Comparison of ENCODE assay signal across 8 cellular contexts in the genomic region with DNA sequence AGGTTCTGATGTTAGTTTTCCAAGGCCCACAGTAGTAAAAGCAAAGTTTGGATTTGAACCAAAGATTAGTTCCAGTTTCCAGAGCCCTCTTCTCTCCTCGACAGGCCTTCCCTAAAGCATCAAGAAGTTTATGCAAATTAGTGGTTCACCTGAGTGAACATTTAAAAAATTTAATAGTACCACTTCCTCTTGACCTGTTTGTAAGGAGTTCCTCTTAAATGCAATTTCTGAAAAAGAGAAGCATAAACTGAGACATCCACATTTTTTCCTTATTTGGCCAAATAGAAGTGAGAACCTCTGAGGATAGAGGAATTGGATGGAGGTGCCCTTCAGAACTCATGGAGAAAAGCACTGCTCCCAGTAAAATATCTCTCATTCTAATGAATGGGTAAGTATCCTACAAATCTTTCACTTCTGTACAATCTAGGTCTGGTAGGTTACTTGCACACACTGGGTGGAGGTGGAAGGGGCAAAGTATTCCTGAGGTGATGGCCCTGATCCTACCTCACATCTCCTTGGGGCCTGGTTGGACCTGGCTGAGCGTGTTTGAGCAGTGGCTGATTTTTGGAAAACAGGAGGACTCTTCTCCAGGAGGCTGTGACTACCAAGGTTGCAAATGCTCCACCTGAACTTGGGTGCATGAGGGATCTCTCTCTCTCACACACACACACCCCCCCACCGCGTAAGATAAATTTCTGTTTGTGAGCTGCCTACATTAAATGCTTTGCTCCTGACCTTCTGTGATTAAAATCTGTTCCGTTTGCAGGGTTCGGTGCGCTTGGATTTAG. TPM values are rescaled to one million over a fixed set of nuclear protein-coding genes. Genes with fewer than 3 reads are reported as not detected.
DNase-seq lines count a peak whose midpoint lies in the region; ATAC-seq, FAIRE-seq and TF ChIP-seq lines count a peak whose summit lies in the region.

No MANE protein-coding gene starts in this region.

- TF ChIP-seq CTCF in left ventricle myocardium inferior (IDR thresholded peaks at IDR 0.05; ENCODE audit: borderline replicate concordance): no peak
- TF ChIP-seq CTCF in kidney (IDR thresholded peaks at IDR 0.05; ENCODE audit: borderline replicate concordance, extremely low read depth, insufficient read depth): no peak
- no peak for TF ChIP-seq CTCF in upper lobe of right lung (IDR thresholded peaks at IDR 0.05)

- H3K9me3 Mint-ChIP-seq in activated T-helper 1 cell treated with anti-CD3 and anti-CD28 coated beads, Interleukin-12 subunit alpha, Interleukin-12 subunit beta, Interleukin-2, Interleukin-4 antibody, amounts not matched to agents 30 ng/mL and 10 ng/mL and 1 ng/mL, durations not matched to agents 14 hours and 24 hours and 36 hours: no peaks in the 10 kb centered on the region

- no peak for FAIRE-seq in kidney (lab: Jason Lieb, UNC)

- H3K4me3 ChIP-seq in left ventricle myocardium inferior (peak overlapping the region; percentile 94), kidney (ENCODE audit: low read length in 2 of 2) (peak overlapping the region; percentile 69 to 75), upper lobe of right lung (peak overlapping the region; percentile 79)

- H3K9me3 ChIP-seq in left ventricle myocardium inferior (replicated peaks) (no peaks in the 10 kb centered on the region), kidney (ENCODE audit: control insufficient read depth in 1 of 2, low read length in 2 of 2) (no peaks in the 10 kb centered on the region), upper lobe of right lung (no peaks in the 10 kb centered on the region)

- DNase-seq in left ventricle myocardium inferior: no peak
- no peak for DNase-seq in Right ventricle myocardium inferior (ENCODE audit: missing footprints)
- no peak for DNase-seq in activated T-helper 1 cell treated with anti-CD3 and anti-CD28 coated beads, Interleukin-12 subunit alpha, Interleukin-12 subunit beta, Interleukin-2, Interleukin-4 antibody, amounts not matched to agents 30 ng/mL and 10 ng/mL and 1 ng/mL, durations not matched to agents 14 hours and 24 hours and 36 hours (ENCODE audit: low spot score)
- no peak for DNase-seq in kidney
- DNase-seq in upper lobe of right lung: no peak
- DNase-seq in foreskin melanocyte: no peak

- peak overlapping the region; percentile 91 for H3K27ac ChIP-seq in left ventricle myocardium inferior (replicated peaks)
- H3K27ac ChIP-seq in kidney (ENCODE audit: low read depth in 2 of 2, low read length in 2 of 2): peak overlapping the region in 1 of 2 donors; percentile 87
- peak overlapping the region; percentile 89 for H3K27ac ChIP-seq in upper lobe of right lung

- peaks cover 40% of the 10 kb centered on the region for H3K4me1 ChIP-seq in left ventricle myocardium inferior
- H3K4me1 ChIP-seq in kidney (ENCODE audit: control insufficient read depth in 1 of 2, insufficient read depth in 1 of 2, low read depth in 1 of 2, low read length in 2 of 2): peaks cover 0 to 5% of the 10 kb centered on the region in 2 donors
- H3K4me1 ChIP-seq in upper lobe of right lung: peaks cover 3% of the 10 kb centered on the region

- peaks cover 53% of the 10 kb centered on the region for H3K27me3 Mint-ChIP-seq in activated T-helper 1 cell treated with anti-CD3 and anti-CD28 coated beads, Interleukin-12 subunit alpha, Interleukin-12 subunit beta, Interleukin-2, Interleukin-4 antibody, amounts not matched to agents 30 ng/mL and 10 ng/mL and 1 ng/mL, durations not matched to agents 14 hours and 24 hours and 36 hours (ENCODE audit: insufficient read depth)

- H3K27ac Mint-ChIP-seq in activated T-helper 1 cell treated with anti-CD3 and anti-CD28 coated beads, Interleukin-12 subunit alpha, Interleukin-12 subunit beta, Interleukin-2, Interleukin-4 antibody, amounts not matched to agents 30 ng/mL and 10 ng/mL and 1 ng/mL, durations not matched to agents 14 hours and 24 hours and 36 hours: peak overlapping the region; percentile 42

- peaks cover 2% of the 10 kb centered on the region for H3K36me3 Mint-ChIP-seq in activated T-helper 1 cell treated with anti-CD3 and anti-CD28 coated beads, Interleukin-12 subunit alpha, Interleukin-12 subunit beta, Interleukin-2, Interleukin-4 antibody, amounts not matched to agents 30 ng/mL and 10 ng/mL and 1 ng/mL, durations not matched to agents 14 hours and 24 hours and 36 hours (ENCODE audit: low read depth)

- no peaks in the 10 kb centered on the region for H3K36me3 ChIP-seq in left ventricle myocardium inferior
- H3K36me3 ChIP-seq in kidney (ENCODE audit: control insufficient read depth in 1 of 2, insufficient read depth in 2 of 2, low read length in 2 of 2): no peaks in the 10 kb centered on the region
- no peaks in the 10 kb centered on the region for H3K36me3 ChIP-seq in upper lobe of right lung

- peak overlapping the region in 1 of 2 donors; percentile 78 for H3K9ac ChIP-seq in kidney (ENCODE audit: low read length in 2 of 2)

- H3K4me1 Mint-ChIP-seq in activated T-helper 1 cell treated with anti-CD3 and anti-CD28 coated beads, Interleukin-12 subunit alpha, Interleukin-12 subunit beta, Interleukin-2, Interleukin-4 antibody, amounts not matched to agents 30 ng/mL and 10 ng/mL and 1 ng/mL, durations not matched to agents 14 hours and 24 hours and 36 hours (ENCODE audit: low read depth): peaks cover 24% of the 10 kb centered on the region

- ATAC-seq in Right ventricle myocardium inferior (no peak), HG02943 (IDR thresholded peaks at IDR 0.05; ENCODE audit: low read depth, unreplicated experiment) (peak; percentile 34), upper lobe of right lung (no peak), HG02840 (IDR thresholded peaks at IDR 0.05; ENCODE audit: low FRiP score, unreplicated experiment) (no peak)

- H3K4me3 Mint-ChIP-seq in activated T-helper 1 cell treated with anti-CD3 and anti-CD28 coated beads, Interleukin-12 subunit alpha, Interleukin-12 subunit beta, Interleukin-2, Interleukin-4 antibody, amounts not matched to agents 30 ng/mL and 10 ng/mL and 1 ng/mL, durations not matched to agents 14 hours and 24 hours and 36 hours: peak overlapping the region; percentile 78

- H3K27me3 ChIP-seq in left ventricle myocardium inferior (ENCODE audit: low read depth): no peaks in the 10 kb centered on the region
- H3K27me3 ChIP-seq in upper lobe of right lung: no peaks in the 10 kb centered on the region

- intact Hi-C loops in left ventricle myocardium inferior (cut with micrococcal nuclease): no loop called here
- intact Hi-C loops in Right ventricle myocardium inferior (cut with DNase I): loop anchor here (5.0 kb wide), 2 partner anchors 38 to 92 kb away; a partner anchor contains a TSS
- intact Hi-C loops in activated T-helper 1 cell treated with anti-CD3 and anti-CD28 coated beads, Interleukin-12 subunit alpha, Interleukin-12 subunit beta, Interleukin-2, Interleukin-4 antibody, amounts not matched to agents 30 ng/mL and 10 ng/mL and 1 ng/mL, durations not matched to agents 14 hours and 24 hours and 36 hours (cut with micrococcal nuclease): loop anchor here (2.0 to 10.0 kb wide), 5 partner anchors 82 to 315 kb away; a partner anchor contains a TSS
- intact Hi-C loops in kidney (cut with DNase I): no loop called here
- intact Hi-C loops in upper lobe of right lung (cut with DNase I): no loop called here

RNA-seq across cellular contexts. Expression of a gene that starts 1.0 kb away (rescaled TPM):
- 14.0 TPM for total RNA-seq in left ventricle myocardium inferior
- total RNA-seq in Right ventricle myocardium inferior: 11.6 TPM
- total RNA-seq in activated T-helper 1 cell treated with anti-CD3 and anti-CD28 coated beads, Interleukin-12 subunit alpha, Interleukin-12 subunit beta, Interleukin-2, Interleukin-4 antibody, amounts not matched to agents 30 ng/mL and 10 ng/mL and 1 ng/mL, durations not matched to agents 14 hours and 24 hours and 36 hours: 1.9 and 3.1 TPM in 2 replicates
- 47.7 TPM for total RNA-seq in kidney
- 6.9 TPM for polyA plus RNA-seq in kidney (ENCODE audit: insufficient read depth, low read depth, low replicate concordance)
- total RNA-seq in upper lobe of right lung: 47.6 TPM

Comparison
In these comparisons a context has a peak if more than half of its experiments do, and no peak if none do; other contexts are left out.
1. intact Hi-C loops: an anchor here in Right ventricle myocardium inferior (5.0 kb wide) and activated T-helper 1 cell treated with anti-CD3 and anti-CD28 coated beads, Interleukin-12 subunit alpha, Interleukin-12 subunit beta, Interleukin-2, Interleukin-4 antibody, amounts not matched to agents 30 ng/mL and 10 ng/mL and 1 ng/mL, durations not matched to agents 14 hours and 24 hours and 36 hours (2.0 to 10.0 kb wide); none called in left ventricle myocardium inferior, kidney and upper lobe of right lung.